11 cellular contexts compared by ENCODE assay signal in the genomic region with DNA sequence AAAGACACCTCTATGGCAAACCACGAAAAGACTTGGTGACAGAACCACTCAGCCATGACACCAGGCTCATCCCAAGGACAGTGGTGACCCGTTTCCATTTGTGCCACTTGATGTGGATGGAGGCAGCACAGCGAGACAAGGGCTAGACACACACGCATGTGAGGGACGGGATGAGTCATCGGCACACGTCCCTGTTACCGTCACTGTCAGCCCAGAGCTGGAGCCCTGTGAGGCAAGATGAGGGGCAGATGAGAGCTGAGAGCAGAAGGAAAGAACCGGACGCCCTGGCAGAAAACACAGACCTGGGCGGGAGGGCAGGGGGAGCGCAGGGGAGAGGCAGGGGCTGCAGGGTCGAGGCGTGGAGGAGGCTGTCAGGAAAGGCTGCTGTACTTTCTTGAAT. TPM values are rescaled to one million over a fixed set of nuclear protein-coding genes. Genes with fewer than 3 reads are reported as not detected.
A peak's percentile ranks its signal among the peaks of the same experiment; 100 is the strongest.
DNase-seq lines count a peak whose midpoint lies in the region; ATAC-seq and TF ChIP-seq lines count a peak whose summit lies in the region.
"Had no signal": no experiment of that assay in that cellular context is flagged by ENCODE, and none has a peak within 500 bp of the region (broad histone marks: within the 10 kb centered on the region; RNA-seq: fewer than 3 reads in every experiment).

No MANE protein-coding gene starts in this region.

- H3K9me3 Mint-ChIP-seq in nephron progenitor cell: no peaks in the 10 kb centered on the region

- H4K8ac ChIP-seq in mesendoderm (ENCODE audit: low read depth, low read length): no peak overlapping the region

- no peak overlapping the region for H3K18ac ChIP-seq in mesendoderm (ENCODE audit: low read length)

- peak overlapping the region; percentile 87 for H3K27ac Mint-ChIP-seq in nephron progenitor cell

- DNase-seq in EL (peak; percentile 70), HT1080 (ENCODE audit: low read depth) (peak; percentile 11), adrenal gland (peak; percentile 81 to 96 (median 94)), nephron progenitor cell (no peak), H4 (ENCODE audit: low spot score) (no peak), sigmoid colon (no peak), mesendoderm (no peak)
- DNase-seq: activated CD4-positive, alpha-beta T cell treated with anti-CD3 and anti-CD28 coated beads, Interleukin-2, amount 50 U/mL, for 48 hours; NCI-H524 had no signal

- H2BK120ac ChIP-seq in mesendoderm (ENCODE audit: low read depth, low read length): no peak overlapping the region

- H3K4me1 ChIP-seq in adrenal gland (replicated peaks in 1 of 2) (peaks cover 8 to 18% of the 10 kb centered on the region in 2 donors), sigmoid colon (no peaks in the 10 kb centered on the region), mesendoderm (ENCODE audit: control insufficient read depth, low read depth, low read length) (no peaks in the 10 kb centered on the region)

- H2AK5ac ChIP-seq in mesendoderm (ENCODE audit: low read length): no peak overlapping the region

- no peak overlapping the region for H3K9ac ChIP-seq in mesendoderm (ENCODE audit: low read length)

- H3K4me1 Mint-ChIP-seq in nephron progenitor cell: peaks cover 69% of the 10 kb centered on the region

- H3K79me2 ChIP-seq in mesendoderm (ENCODE audit: control insufficient read depth, insufficient read depth, low read length): no peaks in the 10 kb centered on the region

- H3K56ac ChIP-seq in mesendoderm (ENCODE audit: low read length): no peak overlapping the region

- no peak for TF ChIP-seq EP300 in sigmoid colon (IDR thresholded peaks at IDR 0.05)

- intact Hi-C loops in adrenal gland (cut with DNase I): no loop called here
- intact Hi-C loops in sigmoid colon (cut with DNase I): no loop called here

- H3K23ac ChIP-seq in mesendoderm (ENCODE audit: low read length): no peak overlapping the region

- H3K27ac ChIP-seq in adrenal gland (peak overlapping the region in 3 of 5 donors; percentile 18 to 76 (median 62)), sigmoid colon (no peak overlapping the region), mesendoderm (ENCODE audit: low read depth, low read length) (no peak overlapping the region)
- H3K27ac ChIP-seq: left lung had no signal

- TF ChIP-seq CTCF in adrenal gland (IDR thresholded peaks at IDR 0.05): no peak
- TF ChIP-seq CTCF in nephron progenitor cell (IDR thresholded peaks at IDR 0.05): no peak
- no peak for TF ChIP-seq CTCF in sigmoid colon (IDR thresholded peaks at IDR 0.05)

- H3K9me3 ChIP-seq in adrenal gland (replicated peaks in 1 of 3) (no peaks in the 10 kb centered on the region), sigmoid colon (no peaks in the 10 kb centered on the region)
- H3K9me3 ChIP-seq: left lung had no signal

- H3K4me2 ChIP-seq in mesendoderm (ENCODE audit: low read length): no peak overlapping the region

- no peaks in the 10 kb centered on the region for H3K36me3 Mint-ChIP-seq in nephron progenitor cell (ENCODE audit: low read depth)

- no peak overlapping the region for H2BK5ac ChIP-seq in mesendoderm (ENCODE audit: low read length)

- WGBS in adrenal gland, 4 donors: 27 to 47% (median 38%) methylated on average over 8 to 14 of the region's 14 CpGs
- WGBS in sigmoid colon, 2 donors: 65 to 72% methylated on average over 14 of the region's 14 CpGs
- WGBS in mesendoderm (ENCODE audit: extremely low coverage, insufficient coverage, low lambda C conversion rate): no CpG with 5 or more reads among the region's 14 CpGs

- H3K36me3 ChIP-seq in adrenal gland (replicated peaks in 1 of 2) (no peaks in the 10 kb centered on the region), sigmoid colon (no peaks in the 10 kb centered on the region), mesendoderm (ENCODE audit: control insufficient read depth, insufficient read depth, low read length) (no peaks in the 10 kb centered on the region)
- H3K36me3 ChIP-seq: left lung had no signal

- no peak for ATAC-seq in GM18861 (IDR thresholded peaks at IDR 0.05; ENCODE audit: unreplicated experiment)
- ATAC-seq: left lung had no signal

- peak overlapping the region; percentile 53 for H3K4me3 Mint-ChIP-seq in nephron progenitor cell

- H3K27me3 ChIP-seq in adrenal gland: no peaks in the 10 kb centered on the region
- H3K27me3 ChIP-seq in sigmoid colon: no peaks in the 10 kb centered on the region
- H3K27me3 ChIP-seq in mesendoderm (ENCODE audit: insufficient read depth, low read length, poor library complexity): no peaks in the 10 kb centered on the region
- H3K27me3 ChIP-seq: left lung had no signal

- H2BK15ac ChIP-seq in mesendoderm (replicated peaks; ENCODE audit: low read depth): no peak overlapping the region

- no peak overlapping the region for H4K5ac ChIP-seq in mesendoderm (ENCODE audit: low read length)

- H3K4ac ChIP-seq in mesendoderm (ENCODE audit: low read depth, low read length): no peak overlapping the region

- TF ChIP-seq POLR2A in adrenal gland (IDR thresholded peaks at IDR 0.05) (peak; percentile 34 to 39), sigmoid colon (IDR thresholded peaks at IDR 0.05) (no peak)

- H3K4me3 ChIP-seq in adrenal gland (peak overlapping the region in 1 of 4 donors; percentile 31), sigmoid colon (no peak overlapping the region), mesendoderm (ENCODE audit: low read length) (no peak overlapping the region)
- H3K4me3 ChIP-seq: left lung had no signal

- H3K27me3 Mint-ChIP-seq in nephron progenitor cell (ENCODE audit: low read depth, poor library complexity): peaks cover 2% of the 10 kb centered on the region

- H3K79me1 ChIP-seq in mesendoderm (ENCODE audit: low read length): no peaks in the 10 kb centered on the region

RNA-seq across cellular contexts. Expression of gene SIK1, which starts 57.8 kb away (rescaled TPM):
- 4.5 and 4.6 TPM in 2 replicates for total RNA-seq in HT1080 (2014; rRNA removed; shearing (Covaris generic))
- 8.9 TPM in 2 replicates for polyA plus RNA-seq in HT1080 (2015; cell fraction: cytosol; rRNA removed)
- 24.3 and 25.9 TPM in 2 replicates for polyA plus RNA-seq in HT1080 (2015; cell fraction: nucleus; rRNA removed)
- total RNA-seq in adrenal gland (100 to 1,000 TPM in 1 of 8 donors, 10 to 100 TPM in 2, 1 to 10 TPM in 3, under 1 TPM in 2; 0.55 to 171 (median 4.0) TPM), sigmoid colon (10 to 100 TPM in 2 of 4 donors, 1 to 10 TPM in 1, not detected in 1; 7.9 to 33.8 (median 18.5) TPM)
- polyA plus RNA-seq in adrenal gland (10 to 100 TPM in 1 of 3 donors, 1 to 10 TPM in 1, under 1 TPM in 1; 0.84 to 13.2 (median 5.6) TPM), sigmoid colon (1 to 10 TPM in 2 of 3 donors, under 1 TPM in 1; under 0.01 to 6.7 (median 4.9) TPM)
- total RNA-seq in H4 (2014; rRNA removed; shearing (Covaris generic)): 1.9 TPM in 1 of 2 replicates, not detected in the other
- 2.1 TPM for polyA plus RNA-seq in mesendoderm (2013, experiment 1 of 2)
- 2.3 TPM for polyA plus RNA-seq in mesendoderm (2013, experiment 2 of 2)

Comparison
In these comparisons a context has a peak if more than half of its experiments do, and no peak if none do; other contexts are left out.
1. DNase-seq: peak in EL (single experiment), HT1080 (single experiment) and adrenal gland (7 of 7); none in nephron progenitor cell (single experiment), H4 (single experiment), sigmoid colon (single experiment) and mesendoderm (single experiment).
2. H3K27ac ChIP-seq: peak in adrenal gland (3 of 5); none in sigmoid colon (0 of 4) and mesendoderm (single experiment).
3. POLR2A ChIP-seq: peak in adrenal gland (2 of 2); none in sigmoid colon (0 of 2).